In the genomic region with DNA sequence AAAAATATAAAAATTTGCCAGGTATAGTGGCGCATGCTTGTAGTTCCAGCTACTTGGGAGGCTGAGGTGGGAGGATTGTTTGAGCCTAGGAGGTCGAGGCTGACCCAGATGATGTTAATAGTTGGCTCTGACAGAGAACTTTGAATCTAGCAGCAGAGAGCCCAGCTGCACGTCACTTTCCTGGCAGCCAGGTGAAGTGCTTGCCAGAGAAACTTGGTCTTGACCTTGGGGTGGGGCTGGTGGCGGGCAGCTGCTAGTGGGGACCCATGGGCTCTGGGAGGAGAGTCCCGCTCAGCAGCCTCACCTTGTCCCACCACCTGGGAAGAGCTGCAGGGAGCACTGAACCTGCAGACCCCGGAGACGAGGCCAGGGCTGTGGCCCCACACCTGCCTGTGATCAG, we compare ENCODE assay signal across 14 cellular contexts.
"Had no signal": no experiment of that assay in that cellular context is flagged by ENCODE, and none has a peak within 500 bp of the region (broad histone marks: within the 10 kb centered on the region; RNA-seq: fewer than 3 reads in every experiment).

No MANE protein-coding gene starts in this region.

- H3K4me3 ChIP-seq: adrenal gland, gastrocnemius medialis, heart right ventricle, left lung, prostate gland, right lobe of liver had no signal

- H3K36me3 ChIP-seq: adrenal gland, gastrocnemius medialis, heart right ventricle, left lung, neutrophil, prostate gland, right lobe of liver had no signal

- DNase-seq: activated CD4-positive, alpha-beta T cell treated with anti-CD3 and anti-CD28 coated beads, Interleukin-2, amount 50 U/mL, for 1 hour; activated naive CD4-positive, alpha-beta T cell treated with anti-CD3 and anti-CD28 coated beads, Interleukin-2, amount 50 U/mL, for 16 hours; adrenal gland; central memory CD4-positive, alpha-beta T cell; effector memory CD4-positive, alpha-beta T cell; gastrocnemius medialis; heart right ventricle; islet precursor cell; left lung; right lobe of liver; stimulated activated CD4-positive, alpha-beta T cell treated with anti-CD3 and anti-CD28 coated beads, Interleukin-12 subunit alpha, Interleukin-12 subunit beta, amount 100 ng/mL, for 4 hours; stimulated activated naive CD8-positive, alpha-beta T cell treated with anti-CD3 and anti-CD28 coated beads, Interleukin-15, Interleukin-2, amounts not matched to agents 100 U/mL and 50 U/mL, for 24 hours had no signal

- H3K27me3 ChIP-seq: right lobe of liver had no signal

- ATAC-seq: gastrocnemius medialis; heart right ventricle; stimulated activated naive CD8-positive, alpha-beta T cell treated with anti-CD3 and anti-CD28 coated beads, Interleukin-15, Interleukin-2, amounts not matched to agents 100 U/mL and 50 U/mL, for 24 hours had no signal

- H3K9me3 ChIP-seq: adrenal gland, gastrocnemius medialis, heart right ventricle, left lung, neutrophil, prostate gland, right lobe of liver had no signal

- H3K27ac ChIP-seq: adrenal gland, gastrocnemius medialis, heart right ventricle, left lung, neutrophil, right lobe of liver had no signal
